Comparison of ENCODE assay signal across 8 cellular contexts in genomic region chr4:118352843-118353373, GRCh38. TPM values are rescaled to one million over a fixed set of nuclear protein-coding genes. Genes with fewer than 3 reads are reported as not detected.
A peak's percentile ranks its signal among the peaks of the same experiment; 100 is the strongest.
DNase-seq lines count a peak whose midpoint lies in the region; ATAC-seq and TF ChIP-seq lines count a peak whose summit lies in the region.

TSS of gene PRSS12 (minus strand) at chr4:118353003. CDS start at chr4:118352720, 283 bp downstream.

- peak; percentile 98 for ATAC-seq in GM18861 (IDR thresholded peaks at IDR 0.05; ENCODE audit: unreplicated experiment)
- peak; percentile 98 for ATAC-seq in HG03045 (IDR thresholded peaks at IDR 0.05; ENCODE audit: unreplicated experiment)

- no peak for DNase-seq in AG04449 (ENCODE audit: low read depth, low spot score)
- DNase-seq in NCI-H446 (lab: John Stamatoyannopoulos, UW) = peak; percentile 48 to 77
- DNase-seq in activated CD4-positive, alpha-beta memory T cell treated with anti-CD3 and anti-CD28 coated beads, Interleukin-2, amount 10 ng/mL, durations not matched to agents 7 days and 5 days = peak; percentile 63
- peak; percentile 95 for DNase-seq in endodermal cell
- DNase-seq in midbrain (lab: John Stamatoyannopoulos, UW) = peak; percentile 15
- DNase-seq in stimulated activated CD8-positive, alpha-beta memory T cell treated with anti-CD3 and anti-CD28 coated beads, Interleukin-7, amount 100 ng/mL, for 48 hours (ENCODE audit: extremely low read depth in 1 of 2, low read depth in 1 of 2) = peak; percentile 32 to 36

- no peaks in the 10 kb centered on the region for H3K4me1 ChIP-seq in endodermal cell (ENCODE audit: control insufficient read depth, insufficient read depth, low read length)

- H3K4me3 ChIP-seq in AG04449 (ENCODE audit: low read depth, low read length) (peak within 1 kb of the TSS; percentile 81), endodermal cell (ENCODE audit: low read length) (peak within 1 kb of the TSS; percentile 76)

- no peak within 1 kb of the TSS for H3K27ac ChIP-seq in endodermal cell (ENCODE audit: low read depth, low read length)

- peaks cover 49% of the 10 kb centered on the region for H3K27me3 ChIP-seq in endodermal cell (ENCODE audit: control insufficient read depth, insufficient read depth, low read length, poor library complexity, severe bottlenecking)

- POLR2A ChIA-PET in AG04449 (lab: Yijun Ruan, JAX) = interaction anchor here (2.2 kb wide), 1 partner anchor 71 kb away, joined by 12 read pairs; no protein-coding TSS in a partner anchor
- POLR2A ChIA-PET in activated CD4-positive, alpha-beta memory T cell treated with anti-CD3 and anti-CD28 coated beads, Interleukin-2, amount 10 ng/mL, durations not matched to agents 7 days and 5 days (lab: Charles Lee) = interaction anchor here (1.1 kb wide), 1 partner anchor 9 kb away, joined by 3 read pairs; no protein-coding TSS in a partner anchor

- H3K9me3 ChIP-seq in endodermal cell (ENCODE audit: control insufficient read depth, low read length) = no peaks in the 10 kb centered on the region

- H3K4me3 Mint-ChIP-seq in activated CD4-positive, alpha-beta memory T cell treated with anti-CD3 and anti-CD28 coated beads, Interleukin-2, amount 10 ng/mL, durations not matched to agents 7 days and 5 days = peak within 1 kb of the TSS; percentile 59
- H3K4me3 Mint-ChIP-seq in endodermal cell = peak within 1 kb of the TSS; percentile 60

- H3K36me3 Mint-ChIP-seq in activated CD4-positive, alpha-beta memory T cell treated with anti-CD3 and anti-CD28 coated beads, Interleukin-2, amount 10 ng/mL, durations not matched to agents 7 days and 5 days (ENCODE audit: low read depth) = peaks cover 5% of the 10 kb centered on the region
- no peaks in the 10 kb centered on the region for H3K36me3 Mint-ChIP-seq in endodermal cell (ENCODE audit: low read depth)

- H3K9me3 Mint-ChIP-seq in activated CD4-positive, alpha-beta memory T cell treated with anti-CD3 and anti-CD28 coated beads, Interleukin-2, amount 10 ng/mL, durations not matched to agents 7 days and 5 days = no peaks in the 10 kb centered on the region
- no peaks in the 10 kb centered on the region for H3K9me3 Mint-ChIP-seq in endodermal cell

- peak within 1 kb of the TSS; percentile 28 for H3K9ac ChIP-seq in endodermal cell (ENCODE audit: extremely low read depth, low read length, poor library complexity, severe bottlenecking)

- 3 to 6% methylated on average over 22 to 53 of the region's 53 CpGs for WGBS in endodermal cell (ENCODE audit: insufficient coverage in 1 of 2, insufficient read length in 1 of 2), 2 experiments

- CTCF ChIA-PET in AG04449 (lab: Yijun Ruan, JAX) = interaction anchor here (0.9 to 7.2 kb wide), 31 partner anchors 12 to 330 kb away, joined by 3 to 145 read pairs (median 7); no protein-coding TSS in a partner anchor
- CTCF ChIA-PET in activated CD4-positive, alpha-beta memory T cell treated with anti-CD3 and anti-CD28 coated beads, Interleukin-2, amount 10 ng/mL, durations not matched to agents 7 days and 5 days (lab: Charles Lee) = interaction anchor here (0.7 to 2.3 kb wide), 21 partner anchors 9 to 501 kb away, joined by 3 to 15 read pairs (median 5); partner anchors contain the start of gene METTL14

- H3K27ac Mint-ChIP-seq in activated CD4-positive, alpha-beta memory T cell treated with anti-CD3 and anti-CD28 coated beads, Interleukin-2, amount 10 ng/mL, durations not matched to agents 7 days and 5 days = peak within 1 kb of the TSS; percentile 29
- no peak within 1 kb of the TSS for H3K27ac Mint-ChIP-seq in endodermal cell

- peaks cover 66% of the 10 kb centered on the region for H3K27me3 Mint-ChIP-seq in activated CD4-positive, alpha-beta memory T cell treated with anti-CD3 and anti-CD28 coated beads, Interleukin-2, amount 10 ng/mL, durations not matched to agents 7 days and 5 days
- peaks cover 43% of the 10 kb centered on the region for H3K27me3 Mint-ChIP-seq in endodermal cell (ENCODE audit: insufficient read depth)

- TF ChIP-seq CTCF in AG04449 (IDR thresholded peaks at IDR 0.05; ENCODE audit: insufficient read depth, low read length, missing control alignments) = peak; percentile 84
- peak; percentile 96 for TF ChIP-seq CTCF in endodermal cell (conservative IDR thresholded peaks at IDR 0.05)

- H3K36me3 ChIP-seq in endodermal cell (ENCODE audit: control insufficient read depth, insufficient read depth, low read length) = no peaks in the 10 kb centered on the region

- peaks cover 11% of the 10 kb centered on the region for H3K4me1 Mint-ChIP-seq in activated CD4-positive, alpha-beta memory T cell treated with anti-CD3 and anti-CD28 coated beads, Interleukin-2, amount 10 ng/mL, durations not matched to agents 7 days and 5 days
- H3K4me1 Mint-ChIP-seq in endodermal cell = peaks cover 15% of the 10 kb centered on the region

RNA-seq across cellular contexts. Expression of gene PRSS12, which starts in this region (rescaled TPM):
- total RNA-seq in activated CD4-positive, alpha-beta memory T cell treated with anti-CD3 and anti-CD28 coated beads, Interleukin-2, amount 10 ng/mL, durations not matched to agents 7 days and 5 days = not detected
- total RNA-seq in endodermal cell = 1 to 10 TPM; 4.1 to 5.3 TPM
- 7.4 TPM for polyA plus RNA-seq in endodermal cell (2013, experiment 1 of 2)
- 8.1 TPM for polyA plus RNA-seq in endodermal cell (2013, experiment 2 of 2)

Comparison
In these comparisons a context has a peak if more than half of its experiments do, and no peak if none do; other contexts are left out.
1. RNA of gene PRSS12 (total RNA-seq): 4.1 to 5.3 TPM in endodermal cell; not detected in activated CD4-positive, alpha-beta memory T cell treated with anti-CD3 and anti-CD28 coated beads, Interleukin-2, amount 10 ng/mL, durations not matched to agents 7 days and 5 days; every median in the first group is over 4 times any median in the second.
2. Peak in DNase-seq in activated CD4-positive, alpha-beta memory T cell treated with anti-CD3 and anti-CD28 coated beads, Interleukin-2, amount 10 ng/mL, durations not matched to agents 7 days and 5 days; RNA of the gene not detected or under 1 TPM.